12 cellular contexts compared by ENCODE assay signal in the genomic region with DNA sequence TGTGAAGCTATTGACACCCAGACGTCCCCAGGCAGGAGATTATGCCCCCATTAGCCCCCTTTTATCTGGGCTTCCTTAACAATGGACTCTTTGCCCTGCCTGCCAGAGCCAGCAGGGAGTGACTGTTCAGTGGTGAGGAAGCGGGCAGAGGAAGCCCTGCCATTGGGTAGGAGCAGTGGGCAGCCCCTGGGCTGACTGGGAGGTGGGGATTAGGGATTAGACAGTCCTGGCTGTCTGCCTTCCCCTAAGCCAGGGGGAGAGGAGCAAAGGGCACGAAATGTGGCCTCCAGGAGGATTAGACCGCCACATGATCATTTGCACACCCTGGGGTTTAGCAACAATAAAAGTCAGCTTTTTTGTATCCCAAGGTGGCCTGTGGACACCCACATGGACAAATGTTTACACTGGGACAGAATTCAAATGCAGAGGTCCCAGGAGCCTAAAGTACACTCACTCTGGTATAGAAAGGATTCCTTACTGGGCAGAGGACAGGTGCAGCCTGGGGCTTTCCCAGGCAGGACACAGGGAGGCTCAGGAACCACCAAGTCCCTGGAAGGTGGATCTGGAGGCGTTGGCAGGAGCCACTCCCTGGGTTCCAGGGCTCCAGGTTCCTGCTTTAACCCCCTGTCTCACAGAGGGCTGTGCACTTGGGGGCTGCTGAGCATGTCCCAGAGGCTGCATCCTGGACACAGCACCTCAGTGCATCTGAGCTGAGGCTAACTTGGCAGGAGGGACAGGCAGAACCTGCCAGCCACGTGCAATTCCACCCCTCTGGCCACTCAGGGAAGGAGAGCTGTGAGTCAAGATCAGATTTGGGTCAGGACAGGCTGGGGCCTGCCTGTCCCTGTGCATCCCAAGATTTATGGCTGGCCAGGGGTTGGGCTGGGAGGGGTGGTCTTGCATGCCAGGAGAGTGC. TPM values are rescaled to one million over a fixed set of nuclear protein-coding genes. Genes with fewer than 3 reads are reported as not detected.
A peak's percentile ranks its signal among the peaks of the same experiment; 100 is the strongest.
DNase-seq lines count a peak whose midpoint lies in the region; ATAC-seq and TF ChIP-seq lines count a peak whose summit lies in the region.
"Had no signal": no experiment of that assay in that cellular context is flagged by ENCODE, and none has a peak within 500 bp of the region (broad histone marks: within the 10 kb centered on the region; RNA-seq: fewer than 3 reads in every experiment).

No MANE protein-coding gene starts in this region.

- no peaks in the 10 kb centered on the region for H3K36me3 Mint-ChIP-seq in natural killer cell
- H3K36me3 Mint-ChIP-seq in natural killer cell treated with Interleukin-12 subunit alpha and Interleukin-12 subunit beta and Interleukin-15 and Interleukin-18, amount 100 ng/mL, for 72 hours: no peaks in the 10 kb centered on the region
- H3K36me3 Mint-ChIP-seq in activated T-helper 17 cell treated with anti-CD3 and anti-CD28 coated beads, Interleukin-2, amount 50 U/mL, for 72 hours (ENCODE audit: low read depth): no peaks in the 10 kb centered on the region

- no peak for TF ChIP-seq CTCF in natural killer cell (IDR thresholded peaks at IDR 0.05)

- peaks cover 11 to 16% of the 10 kb centered on the region in 2 donors for H3K27me3 Mint-ChIP-seq in natural killer cell (ENCODE audit: low read depth in 2 of 2)
- H3K27me3 Mint-ChIP-seq in natural killer cell treated with Interleukin-12 subunit alpha and Interleukin-12 subunit beta and Interleukin-15 and Interleukin-18, amount 100 ng/mL, for 72 hours: peaks cover 5 to 6% of the 10 kb centered on the region in 2 donors
- peaks cover 10% of the 10 kb centered on the region for H3K27me3 Mint-ChIP-seq in activated T-helper 17 cell treated with anti-CD3 and anti-CD28 coated beads, Interleukin-2, amount 50 U/mL, for 72 hours

- H3K4me1 Mint-ChIP-seq in natural killer cell: peaks cover 5 to 14% of the 10 kb centered on the region in 2 donors
- peaks cover 4 to 6% of the 10 kb centered on the region in 2 donors for H3K4me1 Mint-ChIP-seq in natural killer cell treated with Interleukin-12 subunit alpha and Interleukin-12 subunit beta and Interleukin-15 and Interleukin-18, amount 100 ng/mL, for 72 hours (ENCODE audit: low read depth in 2 of 2)
- H3K4me1 Mint-ChIP-seq in activated T-helper 17 cell treated with anti-CD3 and anti-CD28 coated beads, Interleukin-2, amount 50 U/mL, for 72 hours: peaks cover 4% of the 10 kb centered on the region

- ATAC-seq in natural killer cell (no peak), GM18519 (IDR thresholded peaks at IDR 0.05; ENCODE audit: low FRiP score, unreplicated experiment) (no peak), GM19328 (IDR thresholded peaks at IDR 0.05; ENCODE audit: unreplicated experiment) (no peak), GM21717 (IDR thresholded peaks at IDR 0.05; ENCODE audit: unreplicated experiment) (no peak)
- ATAC-seq in natural killer cell treated with Interleukin-12 subunit alpha and Interleukin-12 subunit beta and Interleukin-15 and Interleukin-18, amount 100 ng/mL, for 72 hours: no peak
- no peak for ATAC-seq in activated T-helper 17 cell treated with anti-CD3 and anti-CD28 coated beads, Interleukin-2, amount 50 U/mL, for 72 hours (replicated peaks)

- intact Hi-C loops in natural killer cell (cut with micrococcal nuclease): no loop called here

- H3K4me3 Mint-ChIP-seq in natural killer cell: peak overlapping the region; percentile 47
- H3K4me3 Mint-ChIP-seq in natural killer cell treated with Interleukin-12 subunit alpha and Interleukin-12 subunit beta and Interleukin-15 and Interleukin-18, amount 100 ng/mL, for 72 hours: no peak overlapping the region
- H3K4me3 Mint-ChIP-seq in activated T-helper 17 cell treated with anti-CD3 and anti-CD28 coated beads, Interleukin-2, amount 50 U/mL, for 72 hours: peak overlapping the region; percentile 73

- H3K9me3 Mint-ChIP-seq in natural killer cell: no peaks in the 10 kb centered on the region
- H3K9me3 Mint-ChIP-seq in natural killer cell treated with Interleukin-12 subunit alpha and Interleukin-12 subunit beta and Interleukin-15 and Interleukin-18, amount 100 ng/mL, for 72 hours: no peaks in the 10 kb centered on the region
- H3K9me3 Mint-ChIP-seq in activated T-helper 17 cell treated with anti-CD3 and anti-CD28 coated beads, Interleukin-2, amount 50 U/mL, for 72 hours: no peaks in the 10 kb centered on the region

- DNase-seq in natural killer cell (no peak), islet precursor cell (peak; percentile 90), ureter (ENCODE audit: low spot score) (peak; percentile 64)
- DNase-seq in natural killer cell treated with Interleukin-12 subunit alpha and Interleukin-12 subunit beta and Interleukin-15 and Interleukin-18, amount 100 ng/mL, for 72 hours (ENCODE audit: low spot score): no peak
- DNase-seq: activated CD4-positive, alpha-beta T cell treated with anti-CD3 and anti-CD28 coated beads, Interleukin-2, amount 50 U/mL, for 4 hours; DMS153; NCI-H187; stimulated activated CD4-positive, alpha-beta T cell treated with anti-CD3 and anti-CD28 coated beads, Interleukin-2, amount 100 ng/mL, for 24 hours had no signal

- H3K27ac Mint-ChIP-seq in natural killer cell: no peak overlapping the region
- H3K27ac Mint-ChIP-seq in natural killer cell treated with Interleukin-12 subunit alpha and Interleukin-12 subunit beta and Interleukin-15 and Interleukin-18, amount 100 ng/mL, for 72 hours: no peak overlapping the region
- H3K27ac Mint-ChIP-seq in activated T-helper 17 cell treated with anti-CD3 and anti-CD28 coated beads, Interleukin-2, amount 50 U/mL, for 72 hours: no peak overlapping the region

RNA-seq across cellular contexts. Expression of a gene that starts 2.1 kb away (rescaled TPM):
- total RNA-seq in natural killer cell (under 1 TPM in 2 of 3 donors, not detected in 1; 0.53 to 0.54 TPM), ureter (0.75 TPM)
- under 1 TPM; 0.14 to 0.47 TPM for total RNA-seq in natural killer cell treated with Interleukin-12 subunit alpha and Interleukin-12 subunit beta and Interleukin-15 and Interleukin-18, amount 100 ng/mL, for 72 hours
- total RNA-seq in activated T-helper 17 cell treated with anti-CD3 and anti-CD28 coated beads, Interleukin-2, amount 50 U/mL, for 72 hours: under 1 TPM; 0.13 to 0.16 TPM

RNA-seq across cellular contexts. Expression of a gene that starts 29.6 kb away (rescaled TPM):
- 10 to 100 TPM; 25.9 to 30.6 (median 29.7) TPM for total RNA-seq in natural killer cell
- total RNA-seq in natural killer cell treated with Interleukin-12 subunit alpha and Interleukin-12 subunit beta and Interleukin-15 and Interleukin-18, amount 100 ng/mL, for 72 hours: 10 to 100 TPM; 45.5 to 46.5 TPM
- 10 to 100 TPM; 31.7 to 57.2 TPM for total RNA-seq in activated T-helper 17 cell treated with anti-CD3 and anti-CD28 coated beads, Interleukin-2, amount 50 U/mL, for 72 hours
- 38.7 TPM for total RNA-seq in ureter

RNA-seq across cellular contexts. Expression of a gene that starts 33.9 kb away (rescaled TPM):
- total RNA-seq in natural killer cell (not detected), ureter (not detected)
- not detected for total RNA-seq in natural killer cell treated with Interleukin-12 subunit alpha and Interleukin-12 subunit beta and Interleukin-15 and Interleukin-18, amount 100 ng/mL, for 72 hours
- total RNA-seq in activated T-helper 17 cell treated with anti-CD3 and anti-CD28 coated beads, Interleukin-2, amount 50 U/mL, for 72 hours: not detected

Comparison
In these comparisons a context has a peak if more than half of its experiments do, and no peak if none do; other contexts are left out.
1. DNase-seq: peak in islet precursor cell (single experiment) and ureter (single experiment); none in natural killer cell (single experiment) and natural killer cell treated with Interleukin-12 subunit alpha and Interleukin-12 subunit beta and Interleukin-15 and Interleukin-18, amount 100 ng/mL, for 72 hours (single experiment).